Comparison of ENCODE assay signal across 32 cellular contexts in genomic region chr2:54738281-54738680, GRCh38.
"Had no signal": no experiment of that assay in that cellular context is flagged by ENCODE, and none has a peak within 500 bp of the region (broad histone marks: within the 10 kb centered on the region; RNA-seq: fewer than 3 reads in every experiment).

No MANE protein-coding gene starts in this region.

- ATAC-seq: activated CD8-positive, alpha-beta T cell treated with anti-CD3 and anti-CD28 coated beads for 36 hours; activated naive CD4-positive, alpha-beta T cell treated with anti-CD3 and anti-CD28 coated beads, Interleukin-2, amount 50 U/mL, for 72 hours; activated T-cell treated with anti-CD3 and anti-CD28 coated beads, Interleukin-2, amount 50 U/mL, for 4 hours; activated T-cell treated with anti-CD3 and anti-CD28 coated beads, Interleukin-2, amount 50 U/mL, for 72 hours; activated T-helper 17 cell treated with anti-CD3 and anti-CD28 coated beads, Interleukin-2, amount 50 U/mL, for 72 hours; body of pancreas had no signal

- H3K27ac ChIP-seq: adrenal gland, body of pancreas, brain microvascular endothelial cell, breast epithelium, VCaP had no signal

- DNase-seq: activated B cell treated with CpG ODN at 0.5 μM for 24 hours; activated CD4-positive, alpha-beta memory T cell treated with anti-CD3 and anti-CD28 coated beads for 36 hours; activated CD4-positive, alpha-beta T cell treated with anti-CD3 and anti-CD28 coated beads for 4 hours; activated CD4-positive, alpha-beta T cell treated with anti-CD3 and anti-CD28 coated beads, Interleukin-2, amount 10 ng/mL, durations not matched to agents 24 days and 14 days; activated CD4-positive, alpha-beta T cell treated with anti-CD3 and anti-CD28 coated beads, Interleukin-2, amount 50 U/mL, for 1 hour; activated CD4-positive, alpha-beta T cell treated with anti-CD3 and anti-CD28 coated beads, Interleukin-2, amount 50 U/mL, for 4 hours; activated CD4-positive, CD25-positive, alpha-beta regulatory T cell treated with anti-CD3 and anti-CD28 coated beads, Interleukin-2, amount 50 U/mL, for 72 hours; activated CD8-positive, alpha-beta memory T cell treated with anti-CD3 and anti-CD28 coated beads, Interleukin-2, amount 50 U/mL, for 4 hours; activated CD8-positive, alpha-beta T cell treated with anti-CD3 and anti-CD28 coated beads for 36 hours; activated effector memory CD4-positive, alpha-beta T cell treated with anti-CD3 and anti-CD28 coated beads, Interleukin-2, amount 50 U/mL, for 16 hours; activated gamma-delta T cell treated with Interleukin-2 at 50 U/mL for 16 hours; activated naive CD4-positive, alpha-beta T cell; activated naive CD4-positive, alpha-beta T cell treated with anti-CD3 and anti-CD28 coated beads for 36 hours; activated naive CD4-positive, alpha-beta T cell treated with anti-CD3 and anti-CD28 coated beads, Interleukin-2, amount 50 U/mL, for 16 hours; activated naive CD8-positive, alpha-beta T cell treated with anti-CD3 and anti-CD28 coated beads for 36 hours; activated T-cell treated with anti-CD3 and anti-CD28 coated beads for 4 hours; activated T-cell treated with anti-CD3 and anti-CD28 coated beads, Interleukin-2, amount 50 U/mL, for 1 hour; activated T-cell treated with anti-CD3 and anti-CD28 coated beads, Interleukin-2, amount 50 U/mL, for 4 hours; activated T-cell treated with anti-CD3 and anti-CD28 coated beads, Interleukin-2, amount 50 U/mL, for 72 hours; adrenal gland; amniotic stem cell; aorta; body of pancreas; brain microvascular endothelial cell; central memory CD4-positive, alpha-beta T cell; T-helper 1 cell; T-helper 2 cell; T-helper 9 cell had no signal

- H3K9me3 ChIP-seq: adrenal gland, body of pancreas, breast epithelium had no signal

- H3K4me3 ChIP-seq: adrenal gland, body of pancreas, breast epithelium had no signal

- H3K36me3 ChIP-seq: adrenal gland, brain microvascular endothelial cell, breast epithelium had no signal

- H3K4me1 ChIP-seq: adrenal gland, breast epithelium had no signal

- H3K27me3 ChIP-seq: adrenal gland, body of pancreas, brain microvascular endothelial cell, breast epithelium had no signal
